ENCODE assay signal across 17 cellular contexts in the genomic region with DNA sequence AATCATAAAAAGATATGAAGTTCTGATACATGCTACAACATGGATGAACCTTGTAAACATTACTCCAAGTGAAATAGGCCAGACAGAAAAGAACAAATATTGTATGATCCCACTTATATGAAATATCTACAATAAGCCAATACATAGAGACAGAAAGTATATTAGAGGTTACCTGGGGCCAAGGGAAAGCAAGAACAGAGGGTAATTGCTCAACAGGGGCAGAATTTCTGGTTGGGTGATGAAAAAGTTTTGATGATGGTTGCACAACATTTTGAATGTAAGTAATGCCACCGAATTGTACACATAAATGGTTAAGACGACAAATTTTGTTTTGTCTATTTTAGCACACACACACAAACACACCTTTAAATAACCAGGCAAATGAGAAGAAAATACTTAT.
"Had no signal": no experiment of that assay in that cellular context is flagged by ENCODE, and none has a peak within 500 bp of the region (broad histone marks: within the 10 kb centered on the region; RNA-seq: fewer than 3 reads in every experiment).

No MANE protein-coding gene starts in this region.

- H3K4me3 Mint-ChIP-seq: endodermal cell; memory B cell; mesothelial cell of epicardium; natural killer cell; neural crest cell; stimulated activated naive B cell treated with anti-CD40 and anti-IgM and Interleukin-4, amounts not matched to agents 10 μg/mL and 1 μg/mL and 100 μg/mL, for 72 hours; stimulated activated naive CD8-positive, alpha-beta T cell treated with anti-CD3 and anti-CD28 coated beads, Interleukin-15, amount 100 ng/mL, for 72 hours had no signal

- H3K36me3 Mint-ChIP-seq: memory B cell; natural killer cell; stimulated activated naive B cell treated with anti-CD40 and anti-IgM and Interleukin-4, amounts not matched to agents 10 μg/mL and 1 μg/mL and 100 μg/mL, for 72 hours had no signal

- H3K27me3 Mint-ChIP-seq: memory B cell; stimulated activated naive B cell treated with anti-CD40 and anti-IgM and Interleukin-4, amounts not matched to agents 10 μg/mL and 1 μg/mL and 100 μg/mL, for 72 hours; stimulated activated naive CD8-positive, alpha-beta T cell treated with anti-CD3 and anti-CD28 coated beads, Interleukin-15, amount 100 ng/mL, for 72 hours had no signal

- H3K27ac Mint-ChIP-seq: endodermal cell; memory B cell; mesothelial cell of epicardium; natural killer cell; stimulated activated naive B cell treated with anti-CD40 and anti-IgM and Interleukin-4, amounts not matched to agents 10 μg/mL and 1 μg/mL and 100 μg/mL, for 72 hours; stimulated activated naive CD8-positive, alpha-beta T cell treated with anti-CD3 and anti-CD28 coated beads, Interleukin-15, amount 100 ng/mL, for 72 hours had no signal

- DNase-seq: effector CD4-positive, alpha-beta T cell; endodermal cell; glutamatergic neuron; left lung; lower lobe of right lung; natural killer cell; sigmoid colon; stimulated activated CD4-positive, alpha-beta T cell treated with anti-CD3 and anti-CD28 coated beads, Interleukin-2, amount 100 ng/mL, for 24 hours; stimulated activated CD4-positive, alpha-beta T cell treated with anti-CD3 and anti-CD28 coated beads, Interleukin-4, amount 100 ng/mL, for 4 hours; stimulated activated naive B cell treated with anti-CD40 and anti-IgM and Interleukin-4, amounts not matched to agents 10 μg/mL and 1 μg/mL and 100 μg/mL, for 72 hours; stimulated activated naive CD8-positive, alpha-beta T cell treated with anti-CD3 and anti-CD28 coated beads, Interleukin-15, amount 100 ng/mL, for 72 hours; testis; upper lobe of right lung had no signal

- H3K9me3 Mint-ChIP-seq: natural killer cell; stimulated activated naive CD8-positive, alpha-beta T cell treated with anti-CD3 and anti-CD28 coated beads, Interleukin-15, amount 100 ng/mL, for 72 hours had no signal

- ATAC-seq: gastroesophageal sphincter; left lung; lower lobe of right lung; natural killer cell; stimulated activated naive B cell treated with anti-CD40 and anti-IgM and Interleukin-4, amounts not matched to agents 10 μg/mL and 1 μg/mL and 100 μg/mL, for 72 hours; stimulated activated naive CD8-positive, alpha-beta T cell treated with anti-CD3 and anti-CD28 coated beads, Interleukin-15, amount 100 ng/mL, for 72 hours; upper lobe of right lung had no signal
